1 cellular context compared by ENCODE assay signal in genomic region chr22:22044153-22044552, GRCh38.
A peak's percentile ranks its signal among the peaks of the same experiment; 100 is the strongest.
TF ChIP-seq lines count a peak whose summit lies in the region.

No MANE protein-coding gene starts in this region.

TF ChIP-seq in K562, 482 proteins besides CTCF, POLR2A, EP300 and RAD21 (continued from another document and continues in another):
- TF ChIP-seq, protein P1, sequence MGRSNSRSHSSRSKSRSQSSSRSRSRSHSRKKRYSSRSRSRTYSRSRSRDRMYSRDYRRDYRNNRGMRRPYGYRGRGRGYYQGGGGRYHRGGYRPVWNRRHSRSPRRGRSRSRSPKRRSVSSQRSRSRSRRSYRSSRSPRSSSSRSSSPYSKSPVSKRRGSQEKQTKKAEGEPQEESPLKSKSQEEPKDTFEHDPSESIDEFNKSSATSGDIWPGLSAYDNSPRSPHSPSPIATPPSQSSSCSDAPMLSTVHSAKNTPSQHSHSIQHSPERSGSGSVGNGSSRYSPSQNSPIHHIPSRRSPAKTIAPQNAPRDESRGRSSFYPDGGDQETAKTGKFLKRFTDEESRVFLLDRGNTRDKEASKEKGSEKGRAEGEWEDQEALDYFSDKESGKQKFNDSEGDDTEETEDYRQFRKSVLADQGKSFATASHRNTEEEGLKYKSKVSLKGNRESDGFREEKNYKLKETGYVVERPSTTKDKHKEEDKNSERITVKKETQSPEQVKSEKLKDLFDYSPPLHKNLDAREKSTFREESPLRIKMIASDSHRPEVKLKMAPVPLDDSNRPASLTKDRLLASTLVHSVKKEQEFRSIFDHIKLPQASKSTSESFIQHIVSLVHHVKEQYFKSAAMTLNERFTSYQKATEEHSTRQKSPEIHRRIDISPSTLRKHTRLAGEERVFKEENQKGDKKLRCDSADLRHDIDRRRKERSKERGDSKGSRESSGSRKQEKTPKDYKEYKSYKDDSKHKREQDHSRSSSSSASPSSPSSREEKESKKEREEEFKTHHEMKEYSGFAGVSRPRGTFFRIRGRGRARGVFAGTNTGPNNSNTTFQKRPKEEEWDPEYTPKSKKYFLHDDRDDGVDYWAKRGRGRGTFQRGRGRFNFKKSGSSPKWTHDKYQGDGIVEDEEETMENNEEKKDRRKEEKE (IDR thresholded peaks at IDR 0.05; ENCODE audit: borderline replicate concordance in 1 of 2, control insufficient read depth in 1 of 2, low read depth in 2 of 2, low read length in 1 of 2) = no peak
- no peak for TF ChIP-seq ZBTB34 (CRISPR knock-in tag; IDR thresholded peaks at IDR 0.05)
- no peak for TF ChIP-seq CEBPG (CRISPR knock-in tag; IDR thresholded peaks at IDR 0.05)
- no peak for TF ChIP-seq CEBPG (tag; conservative IDR thresholded peaks at IDR 0.05 in 1 of 2, IDR thresholded peaks at IDR 0.05 in 1 of 2)
- TF ChIP-seq E2F3 (CRISPR knock-in tag; IDR thresholded peaks at IDR 0.05) = no peak
- TF ChIP-seq MAZ (CRISPR knock-in tag; conservative IDR thresholded peaks at IDR 0.05 in 1 of 2, IDR thresholded peaks at IDR 0.05 in 1 of 2) = no peak
- TF ChIP-seq, protein P2, sequence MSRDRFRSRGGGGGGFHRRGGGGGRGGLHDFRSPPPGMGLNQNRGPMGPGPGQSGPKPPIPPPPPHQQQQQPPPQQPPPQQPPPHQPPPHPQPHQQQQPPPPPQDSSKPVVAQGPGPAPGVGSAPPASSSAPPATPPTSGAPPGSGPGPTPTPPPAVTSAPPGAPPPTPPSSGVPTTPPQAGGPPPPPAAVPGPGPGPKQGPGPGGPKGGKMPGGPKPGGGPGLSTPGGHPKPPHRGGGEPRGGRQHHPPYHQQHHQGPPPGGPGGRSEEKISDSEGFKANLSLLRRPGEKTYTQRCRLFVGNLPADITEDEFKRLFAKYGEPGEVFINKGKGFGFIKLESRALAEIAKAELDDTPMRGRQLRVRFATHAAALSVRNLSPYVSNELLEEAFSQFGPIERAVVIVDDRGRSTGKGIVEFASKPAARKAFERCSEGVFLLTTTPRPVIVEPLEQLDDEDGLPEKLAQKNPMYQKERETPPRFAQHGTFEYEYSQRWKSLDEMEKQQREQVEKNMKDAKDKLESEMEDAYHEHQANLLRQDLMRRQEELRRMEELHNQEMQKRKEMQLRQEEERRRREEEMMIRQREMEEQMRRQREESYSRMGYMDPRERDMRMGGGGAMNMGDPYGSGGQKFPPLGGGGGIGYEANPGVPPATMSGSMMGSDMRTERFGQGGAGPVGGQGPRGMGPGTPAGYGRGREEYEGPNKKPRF (IDR thresholded peaks at IDR 0.05; ENCODE audit: low read depth, low read length) = no peak
- no peak for TF ChIP-seq ZNF830 (CRISPR knock-in tag; IDR thresholded peaks at IDR 0.05)
- no peak for TF ChIP-seq ZNF668 (CRISPR knock-in tag; IDR thresholded peaks at IDR 0.05)
- TF ChIP-seq SIN3B (IDR thresholded peaks at IDR 0.05; ENCODE audit: low read depth) = no peak
- TF ChIP-seq, protein P3, sequence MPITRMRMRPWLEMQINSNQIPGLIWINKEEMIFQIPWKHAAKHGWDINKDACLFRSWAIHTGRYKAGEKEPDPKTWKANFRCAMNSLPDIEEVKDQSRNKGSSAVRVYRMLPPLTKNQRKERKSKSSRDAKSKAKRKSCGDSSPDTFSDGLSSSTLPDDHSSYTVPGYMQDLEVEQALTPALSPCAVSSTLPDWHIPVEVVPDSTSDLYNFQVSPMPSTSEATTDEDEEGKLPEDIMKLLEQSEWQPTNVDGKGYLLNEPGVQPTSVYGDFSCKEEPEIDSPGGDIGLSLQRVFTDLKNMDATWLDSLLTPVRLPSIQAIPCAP (CRISPR knock-in tag; IDR thresholded peaks at IDR 0.05; ENCODE audit: borderline replicate concordance) = no peak
- no peak for TF ChIP-seq MCM2 (IDR thresholded peaks at IDR 0.05; ENCODE audit: low read depth)
- TF ChIP-seq, protein P4, sequence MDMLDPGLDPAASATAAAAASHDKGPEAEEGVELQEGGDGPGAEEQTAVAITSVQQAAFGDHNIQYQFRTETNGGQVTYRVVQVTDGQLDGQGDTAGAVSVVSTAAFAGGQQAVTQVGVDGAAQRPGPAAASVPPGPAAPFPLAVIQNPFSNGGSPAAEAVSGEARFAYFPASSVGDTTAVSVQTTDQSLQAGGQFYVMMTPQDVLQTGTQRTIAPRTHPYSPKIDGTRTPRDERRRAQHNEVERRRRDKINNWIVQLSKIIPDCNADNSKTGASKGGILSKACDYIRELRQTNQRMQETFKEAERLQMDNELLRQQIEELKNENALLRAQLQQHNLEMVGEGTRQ (CRISPR knock-in tag; IDR thresholded peaks at IDR 0.05) = no peak
- TF ChIP-seq TSC22D4 (tag; IDR thresholded peaks at IDR 0.05) = no peak
- no peak for TF ChIP-seq SP1 (CRISPR knock-in tag; IDR thresholded peaks at IDR 0.05)
- TF ChIP-seq ZNF165 (CRISPR knock-in tag; IDR thresholded peaks at IDR 0.05; ENCODE audit: borderline replicate concordance) = 0 out of 2 replicates have a peak, but pooled peaks have one; percentile 58
- no peak for TF ChIP-seq MEIS2 (IDR thresholded peaks at IDR 0.05; ENCODE audit: partially characterized antibody)
- no peak for TF ChIP-seq ZBTB7A (IDR thresholded peaks at IDR 0.05; ENCODE audit: borderline replicate concordance, control insufficient read depth, low read depth, low read length)
- TF ChIP-seq ZBTB26 (CRISPR knock-in tag; IDR thresholded peaks at IDR 0.05) = peak; percentile 60; the same call in 1 of the 2 replicates
- TF ChIP-seq CREBBP (IDR thresholded peaks at IDR 0.05; ENCODE audit: low read depth, low read length) = no peak
- TF ChIP-seq ARNT (IDR thresholded peaks at IDR 0.05) = no peak
- TF ChIP-seq, protein P5, sequence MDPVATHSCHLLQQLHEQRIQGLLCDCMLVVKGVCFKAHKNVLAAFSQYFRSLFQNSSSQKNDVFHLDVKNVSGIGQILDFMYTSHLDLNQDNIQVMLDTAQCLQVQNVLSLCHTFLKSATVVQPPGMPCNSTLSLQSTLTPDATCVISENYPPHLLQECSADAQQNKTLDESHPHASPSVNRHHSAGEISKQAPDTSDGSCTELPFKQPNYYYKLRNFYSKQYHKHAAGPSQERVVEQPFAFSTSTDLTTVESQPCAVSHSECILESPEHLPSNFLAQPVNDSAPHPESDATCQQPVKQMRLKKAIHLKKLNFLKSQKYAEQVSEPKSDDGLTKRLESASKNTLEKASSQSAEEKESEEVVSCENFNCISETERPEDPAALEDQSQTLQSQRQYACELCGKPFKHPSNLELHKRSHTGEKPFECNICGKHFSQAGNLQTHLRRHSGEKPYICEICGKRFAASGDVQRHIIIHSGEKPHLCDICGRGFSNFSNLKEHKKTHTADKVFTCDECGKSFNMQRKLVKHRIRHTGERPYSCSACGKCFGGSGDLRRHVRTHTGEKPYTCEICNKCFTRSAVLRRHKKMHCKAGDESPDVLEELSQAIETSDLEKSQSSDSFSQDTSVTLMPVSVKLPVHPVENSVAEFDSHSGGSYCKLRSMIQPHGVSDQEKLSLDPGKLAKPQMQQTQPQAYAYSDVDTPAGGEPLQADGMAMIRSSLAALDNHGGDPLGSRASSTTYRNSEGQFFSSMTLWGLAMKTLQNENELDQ (CRISPR knock-in tag; IDR thresholded peaks at IDR 0.05; ENCODE audit: borderline replicate concordance) = no peak
- TF ChIP-seq ATF6 (CRISPR knock-in tag; IDR thresholded peaks at IDR 0.05) = no peak
- TF ChIP-seq, protein P6, sequence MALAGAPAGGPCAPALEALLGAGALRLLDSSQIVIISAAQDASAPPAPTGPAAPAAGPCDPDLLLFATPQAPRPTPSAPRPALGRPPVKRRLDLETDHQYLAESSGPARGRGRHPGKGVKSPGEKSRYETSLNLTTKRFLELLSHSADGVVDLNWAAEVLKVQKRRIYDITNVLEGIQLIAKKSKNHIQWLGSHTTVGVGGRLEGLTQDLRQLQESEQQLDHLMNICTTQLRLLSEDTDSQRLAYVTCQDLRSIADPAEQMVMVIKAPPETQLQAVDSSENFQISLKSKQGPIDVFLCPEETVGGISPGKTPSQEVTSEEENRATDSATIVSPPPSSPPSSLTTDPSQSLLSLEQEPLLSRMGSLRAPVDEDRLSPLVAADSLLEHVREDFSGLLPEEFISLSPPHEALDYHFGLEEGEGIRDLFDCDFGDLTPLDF (CRISPR knock-in tag; IDR thresholded peaks at IDR 0.05) = no peak
- no peak for TF ChIP-seq POLR3A (IDR thresholded peaks at IDR 0.05; ENCODE audit: borderline replicate concordance, extremely low read depth, insufficient read depth, insufficient read length)
- no peak for TF ChIP-seq ARID4B (CRISPR knock-in tag; IDR thresholded peaks at IDR 0.05)
- no peak for TF ChIP-seq ZC3H11A (IDR thresholded peaks at IDR 0.05; ENCODE audit: low read depth, low read length)
- TF ChIP-seq, protein P7, sequence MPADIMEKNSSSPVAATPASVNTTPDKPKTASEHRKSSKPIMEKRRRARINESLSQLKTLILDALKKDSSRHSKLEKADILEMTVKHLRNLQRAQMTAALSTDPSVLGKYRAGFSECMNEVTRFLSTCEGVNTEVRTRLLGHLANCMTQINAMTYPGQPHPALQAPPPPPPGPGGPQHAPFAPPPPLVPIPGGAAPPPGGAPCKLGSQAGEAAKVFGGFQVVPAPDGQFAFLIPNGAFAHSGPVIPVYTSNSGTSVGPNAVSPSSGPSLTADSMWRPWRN (IDR thresholded peaks at IDR 0.05; ENCODE audit: low read depth) = no peak
- no peak for TF ChIP-seq SRSF3 (IDR thresholded peaks at IDR 0.05; ENCODE audit: insufficient read depth, low read length)
- TF ChIP-seq ELF4 (CRISPR knock-in tag; IDR thresholded peaks at IDR 0.05) = no peak
- TF ChIP-seq ZNF507 (tag; conservative IDR thresholded peaks at IDR 0.05) = no peak
- TF ChIP-seq ZNF764 (CRISPR knock-in tag; IDR thresholded peaks at IDR 0.05; ENCODE audit: low read depth) = 0 out of 2 replicates have a peak, but pooled peaks have one; percentile 23
- TF ChIP-seq PHF8 (IDR thresholded peaks at IDR 0.05; ENCODE audit: borderline replicate concordance, low read length) = no peak
- TF ChIP-seq ZBTB9 (CRISPR knock-in tag; IDR thresholded peaks at IDR 0.05) = no peak
- TF ChIP-seq ZNF778 (CRISPR knock-in tag; IDR thresholded peaks at IDR 0.05) = no peak
